In the genomic region with DNA sequence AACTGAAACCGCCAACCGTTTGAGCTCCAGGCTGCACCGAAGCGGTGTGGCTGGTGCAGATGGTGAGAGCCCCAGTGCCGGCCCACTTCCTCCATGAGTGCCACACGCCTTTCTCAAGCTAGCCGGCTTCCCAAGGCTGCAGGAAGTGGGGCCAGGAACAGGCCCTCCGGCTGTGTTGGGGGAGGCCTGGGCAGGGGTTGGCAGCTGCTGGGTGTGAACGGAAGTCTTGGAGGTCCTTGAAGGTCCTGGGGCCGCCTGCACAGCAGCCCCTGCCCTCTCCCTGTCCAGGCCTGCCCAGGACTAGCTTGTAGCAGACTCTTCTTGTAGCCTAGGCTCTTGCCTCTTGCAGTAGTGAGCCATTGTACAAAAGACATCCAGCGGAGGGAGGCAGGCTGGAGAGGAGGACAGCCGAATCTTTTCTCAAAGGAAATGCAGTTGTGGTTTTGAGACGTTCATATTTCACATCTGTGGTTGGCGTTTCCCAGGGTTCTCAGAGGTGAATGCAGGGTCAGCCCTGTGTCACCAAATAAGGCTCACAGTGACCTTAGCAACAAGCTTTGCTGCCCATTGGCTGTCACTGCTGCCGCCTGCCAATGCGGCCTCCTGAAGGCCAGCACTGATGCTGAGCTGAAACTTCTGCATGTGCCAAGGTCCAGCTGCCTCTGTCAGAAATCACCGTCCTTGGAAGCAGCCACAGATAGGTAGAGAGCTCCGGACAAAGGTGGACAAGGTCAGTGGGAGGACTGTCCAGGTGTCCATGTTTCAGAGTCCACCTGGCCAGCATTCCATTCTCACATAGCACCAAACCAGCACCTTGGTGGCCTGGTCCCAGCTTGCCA, we compare ENCODE assay signal across 1 cellular context.
TF ChIP-seq lines count a peak whose summit lies in the region.

No MANE protein-coding gene starts in this region.

TF ChIP-seq in K562, 482 proteins besides CTCF, POLR2A, EP300 and RAD21 (continued from another document and continues in another):
- TF ChIP-seq, protein P1, sequence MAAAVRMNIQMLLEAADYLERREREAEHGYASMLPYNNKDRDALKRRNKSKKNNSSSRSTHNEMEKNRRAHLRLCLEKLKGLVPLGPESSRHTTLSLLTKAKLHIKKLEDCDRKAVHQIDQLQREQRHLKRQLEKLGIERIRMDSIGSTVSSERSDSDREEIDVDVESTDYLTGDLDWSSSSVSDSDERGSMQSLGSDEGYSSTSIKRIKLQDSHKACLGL (CRISPR knock-in tag; IDR thresholded peaks at IDR 0.05; ENCODE audit: borderline replicate concordance, poor library complexity, severe bottlenecking): no peak
- no peak for TF ChIP-seq ARHGAP35 (IDR thresholded peaks at IDR 0.05; ENCODE audit: partially characterized antibody)
- no peak for TF ChIP-seq EGR1 (conservative IDR thresholded peaks at IDR 0.05)
- TF ChIP-seq, protein P2, sequence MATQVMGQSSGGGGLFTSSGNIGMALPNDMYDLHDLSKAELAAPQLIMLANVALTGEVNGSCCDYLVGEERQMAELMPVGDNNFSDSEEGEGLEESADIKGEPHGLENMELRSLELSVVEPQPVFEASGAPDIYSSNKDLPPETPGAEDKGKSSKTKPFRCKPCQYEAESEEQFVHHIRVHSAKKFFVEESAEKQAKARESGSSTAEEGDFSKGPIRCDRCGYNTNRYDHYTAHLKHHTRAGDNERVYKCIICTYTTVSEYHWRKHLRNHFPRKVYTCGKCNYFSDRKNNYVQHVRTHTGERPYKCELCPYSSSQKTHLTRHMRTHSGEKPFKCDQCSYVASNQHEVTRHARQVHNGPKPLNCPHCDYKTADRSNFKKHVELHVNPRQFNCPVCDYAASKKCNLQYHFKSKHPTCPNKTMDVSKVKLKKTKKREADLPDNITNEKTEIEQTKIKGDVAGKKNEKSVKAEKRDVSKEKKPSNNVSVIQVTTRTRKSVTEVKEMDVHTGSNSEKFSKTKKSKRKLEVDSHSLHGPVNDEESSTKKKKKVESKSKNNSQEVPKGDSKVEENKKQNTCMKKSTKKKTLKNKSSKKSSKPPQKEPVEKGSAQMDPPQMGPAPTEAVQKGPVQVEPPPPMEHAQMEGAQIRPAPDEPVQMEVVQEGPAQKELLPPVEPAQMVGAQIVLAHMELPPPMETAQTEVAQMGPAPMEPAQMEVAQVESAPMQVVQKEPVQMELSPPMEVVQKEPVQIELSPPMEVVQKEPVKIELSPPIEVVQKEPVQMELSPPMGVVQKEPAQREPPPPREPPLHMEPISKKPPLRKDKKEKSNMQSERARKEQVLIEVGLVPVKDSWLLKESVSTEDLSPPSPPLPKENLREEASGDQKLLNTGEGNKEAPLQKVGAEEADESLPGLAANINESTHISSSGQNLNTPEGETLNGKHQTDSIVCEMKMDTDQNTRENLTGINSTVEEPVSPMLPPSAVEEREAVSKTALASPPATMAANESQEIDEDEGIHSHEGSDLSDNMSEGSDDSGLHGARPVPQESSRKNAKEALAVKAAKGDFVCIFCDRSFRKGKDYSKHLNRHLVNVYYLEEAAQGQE (CRISPR knock-in tag; IDR thresholded peaks at IDR 0.05; ENCODE audit: low read depth): peak; percentile 48; the same call in 1 of the 2 replicates
- TF ChIP-seq, protein P3, sequence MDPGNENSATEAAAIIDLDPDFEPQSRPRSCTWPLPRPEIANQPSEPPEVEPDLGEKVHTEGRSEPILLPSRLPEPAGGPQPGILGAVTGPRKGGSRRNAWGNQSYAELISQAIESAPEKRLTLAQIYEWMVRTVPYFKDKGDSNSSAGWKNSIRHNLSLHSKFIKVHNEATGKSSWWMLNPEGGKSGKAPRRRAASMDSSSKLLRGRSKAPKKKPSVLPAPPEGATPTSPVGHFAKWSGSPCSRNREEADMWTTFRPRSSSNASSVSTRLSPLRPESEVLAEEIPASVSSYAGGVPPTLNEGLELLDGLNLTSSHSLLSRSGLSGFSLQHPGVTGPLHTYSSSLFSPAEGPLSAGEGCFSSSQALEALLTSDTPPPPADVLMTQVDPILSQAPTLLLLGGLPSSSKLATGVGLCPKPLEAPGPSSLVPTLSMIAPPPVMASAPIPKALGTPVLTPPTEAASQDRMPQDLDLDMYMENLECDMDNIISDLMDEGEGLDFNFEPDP (CRISPR knock-in tag; IDR thresholded peaks at IDR 0.05): 0 out of 2 replicates have a peak, but pooled peaks have one; percentile 51
- TF ChIP-seq FOXP1 (CRISPR knock-in tag; IDR thresholded peaks at IDR 0.05): no peak
- TF ChIP-seq SMAD3 (CRISPR knock-in tag; conservative IDR thresholded peaks at IDR 0.05): peak; percentile 66; the same call in 1 of the 2 replicates
- peak; percentile 32; the same call in 1 of the 2 replicates for TF ChIP-seq TEAD4 (IDR thresholded peaks at IDR 0.05; ENCODE audit: low read length)
- TF ChIP-seq TEAD4 (CRISPR knock-in tag; IDR thresholded peaks at IDR 0.05; ENCODE audit: borderline replicate concordance): no peak
- TF ChIP-seq PCBP1 (IDR thresholded peaks at IDR 0.05; ENCODE audit: low read depth, low read length, poor library complexity, severe bottlenecking): no peak
- TF ChIP-seq RBM39 (optimal IDR thresholded peaks at IDR 0.05; ENCODE audit: low read depth, low read length): no peak
- TF ChIP-seq SAFB2 (IDR thresholded peaks at IDR 0.05; ENCODE audit: borderline replicate concordance, low read depth, low read length, severe bottlenecking): no peak
- TF ChIP-seq, protein P4, sequence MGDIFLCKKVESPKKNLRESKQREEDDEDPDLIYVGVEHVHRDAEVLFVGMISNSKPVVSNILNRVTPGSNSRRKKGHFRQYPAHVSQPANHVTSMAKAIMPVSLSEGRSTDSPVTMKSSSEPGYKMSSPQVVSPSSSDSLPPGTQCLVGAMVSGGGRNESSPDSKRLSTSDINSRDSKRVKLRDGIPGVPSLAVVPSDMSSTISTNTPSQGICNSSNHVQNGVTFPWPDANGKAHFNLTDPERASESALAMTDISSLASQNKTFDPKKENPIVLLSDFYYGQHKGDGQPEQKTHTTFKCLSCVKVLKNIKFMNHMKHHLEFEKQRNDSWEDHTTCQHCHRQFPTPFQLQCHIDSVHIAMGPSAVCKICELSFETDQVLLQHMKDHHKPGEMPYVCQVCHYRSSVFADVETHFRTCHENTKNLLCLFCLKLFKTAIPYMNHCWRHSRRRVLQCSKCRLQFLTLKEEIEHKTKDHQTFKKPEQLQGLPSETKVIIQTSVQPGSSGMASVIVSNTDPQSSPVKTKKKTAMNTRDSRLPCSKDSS (IDR thresholded peaks at IDR 0.05; ENCODE audit: low read depth, partially characterized antibody): no peak
- TF ChIP-seq, protein P5, sequence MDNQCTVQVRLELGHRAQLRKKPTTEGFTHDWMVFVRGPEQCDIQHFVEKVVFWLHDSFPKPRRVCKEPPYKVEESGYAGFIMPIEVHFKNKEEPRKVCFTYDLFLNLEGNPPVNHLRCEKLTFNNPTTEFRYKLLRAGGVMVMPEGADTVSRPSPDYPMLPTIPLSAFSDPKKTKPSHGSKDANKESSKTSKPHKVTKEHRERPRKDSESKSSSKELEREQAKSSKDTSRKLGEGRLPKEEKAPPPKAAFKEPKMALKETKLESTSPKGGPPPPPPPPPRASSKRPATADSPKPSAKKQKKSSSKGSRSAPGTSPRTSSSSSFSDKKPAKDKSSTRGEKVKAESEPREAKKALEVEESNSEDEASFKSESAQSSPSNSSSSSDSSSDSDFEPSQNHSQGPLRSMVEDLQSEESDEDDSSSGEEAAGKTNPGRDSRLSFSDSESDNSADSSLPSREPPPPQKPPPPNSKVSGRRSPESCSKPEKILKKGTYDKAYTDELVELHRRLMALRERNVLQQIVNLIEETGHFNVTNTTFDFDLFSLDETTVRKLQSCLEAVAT (IDR thresholded peaks at IDR 0.05): no peak
- no peak for TF ChIP-seq HSF4 (CRISPR knock-in tag; IDR thresholded peaks at IDR 0.05; ENCODE audit: borderline replicate concordance)
- TF ChIP-seq BDP1 (IDR thresholded peaks at IDR 0.05; ENCODE audit: insufficient read depth, insufficient read length): no peak
- peak; percentile 82 for TF ChIP-seq ZNF584 (CRISPR knock-in tag; IDR thresholded peaks at IDR 0.05; ENCODE audit: low read depth)
- peak; percentile 78; the same call in 1 of the 2 replicates for TF ChIP-seq ZNF561 (CRISPR knock-in tag; conservative IDR thresholded peaks at IDR 0.05)
- TF ChIP-seq ERF (CRISPR knock-in tag; IDR thresholded peaks at IDR 0.05): peak; percentile 29; the same call in 1 of the 2 replicates
- TF ChIP-seq HDAC3 (IDR thresholded peaks at IDR 0.05; ENCODE audit: borderline replicate concordance, partially characterized antibody): no peak
- no peak for TF ChIP-seq SIN3B (IDR thresholded peaks at IDR 0.05; ENCODE audit: low read depth)
- no peak for TF ChIP-seq ZNF253 (CRISPR knock-in tag; conservative IDR thresholded peaks at IDR 0.05)
- no peak for TF ChIP-seq HMG20A (CRISPR knock-in tag; conservative IDR thresholded peaks at IDR 0.05)
- no peak for TF ChIP-seq BRCA1 (IDR thresholded peaks at IDR 0.05)
- no peak for TF ChIP-seq BRCA1 (CRISPR knock-in tag; IDR thresholded peaks at IDR 0.05)
- TF ChIP-seq SPI1 (IDR thresholded peaks at IDR 0.05; ENCODE audit: borderline replicate concordance, low read depth, low read length): peak; percentile 36; the same call in 1 of the 2 replicates
- TF ChIP-seq, protein P6, sequence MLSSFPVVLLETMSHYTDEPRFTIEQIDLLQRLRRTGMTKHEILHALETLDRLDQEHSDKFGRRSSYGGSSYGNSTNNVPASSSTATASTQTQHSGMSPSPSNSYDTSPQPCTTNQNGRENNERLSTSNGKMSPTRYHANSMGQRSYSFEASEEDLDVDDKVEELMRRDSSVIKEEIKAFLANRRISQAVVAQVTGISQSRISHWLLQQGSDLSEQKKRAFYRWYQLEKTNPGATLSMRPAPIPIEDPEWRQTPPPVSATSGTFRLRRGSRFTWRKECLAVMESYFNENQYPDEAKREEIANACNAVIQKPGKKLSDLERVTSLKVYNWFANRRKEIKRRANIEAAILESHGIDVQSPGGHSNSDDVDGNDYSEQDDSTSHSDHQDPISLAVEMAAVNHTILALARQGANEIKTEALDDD (IDR thresholded peaks at IDR 0.05): no peak
- peak; percentile 69 for TF ChIP-seq GABPB1 (CRISPR knock-in tag; IDR thresholded peaks at IDR 0.05)
- TF ChIP-seq KLF16 (IDR thresholded peaks at IDR 0.05): 0 out of 2 replicates have a peak, but pooled peaks have one; percentile 19
- no peak for TF ChIP-seq TSC22D4 (tag; IDR thresholded peaks at IDR 0.05)
- TF ChIP-seq MYC (IDR thresholded peaks at IDR 0.05; ENCODE audit: low read depth, low read length): no peak
- no peak for TF ChIP-seq MYC (CRISPR knock-in tag; IDR thresholded peaks at IDR 0.05; ENCODE audit: borderline replicate concordance, low read depth)
- TF ChIP-seq ESRRA (IDR thresholded peaks at IDR 0.05; ENCODE audit: borderline replicate concordance, low read depth): peak; percentile 82; the same call in 1 of the 2 replicates
- no peak for TF ChIP-seq DIDO1 (tag; IDR thresholded peaks at IDR 0.05; ENCODE audit: low read depth)
- TF ChIP-seq HDAC8 (tag; IDR thresholded peaks at IDR 0.05): no peak
- TF ChIP-seq GABPA (tag; conservative IDR thresholded peaks at IDR 0.05; ENCODE audit: low read depth): peak; percentile 47; the same call in 1 of the 2 replicates
- no peak for TF ChIP-seq KAT2B (IDR thresholded peaks at IDR 0.05; ENCODE audit: low read depth, low read length)
- TF ChIP-seq NBN (IDR thresholded peaks at IDR 0.05; ENCODE audit: low read depth): no peak
- TF ChIP-seq SMARCC2 (IDR thresholded peaks at IDR 0.05; ENCODE audit: low read depth): no peak
- no peak for TF ChIP-seq TARDBP (IDR thresholded peaks at IDR 0.05)
- 0 out of 2 replicates have a peak, but pooled peaks have one; percentile 81 for TF ChIP-seq CBFB (CRISPR knock-in tag; IDR thresholded peaks at IDR 0.05)
- no peak for TF ChIP-seq PHB (CRISPR knock-in tag; IDR thresholded peaks at IDR 0.05)
- no peak for TF ChIP-seq ILK (tag; IDR thresholded peaks at IDR 0.05; ENCODE audit: borderline replicate concordance, low read depth)
- TF ChIP-seq ATF1 (CRISPR knock-in tag; IDR thresholded peaks at IDR 0.05): no peak
- TF ChIP-seq ATF1 (tag; IDR thresholded peaks at IDR 0.05): no peak
- peak; percentile 44; the same call in 1 of the 2 replicates for TF ChIP-seq BRD4 (IDR thresholded peaks at IDR 0.05)
- no peak for TF ChIP-seq GATAD2A (IDR thresholded peaks at IDR 0.05)
- peak; percentile 37; the same call in 1 of the 2 replicates for TF ChIP-seq KLF6 (CRISPR knock-in tag; IDR thresholded peaks at IDR 0.05; ENCODE audit: borderline replicate concordance)
- TF ChIP-seq, protein P7, sequence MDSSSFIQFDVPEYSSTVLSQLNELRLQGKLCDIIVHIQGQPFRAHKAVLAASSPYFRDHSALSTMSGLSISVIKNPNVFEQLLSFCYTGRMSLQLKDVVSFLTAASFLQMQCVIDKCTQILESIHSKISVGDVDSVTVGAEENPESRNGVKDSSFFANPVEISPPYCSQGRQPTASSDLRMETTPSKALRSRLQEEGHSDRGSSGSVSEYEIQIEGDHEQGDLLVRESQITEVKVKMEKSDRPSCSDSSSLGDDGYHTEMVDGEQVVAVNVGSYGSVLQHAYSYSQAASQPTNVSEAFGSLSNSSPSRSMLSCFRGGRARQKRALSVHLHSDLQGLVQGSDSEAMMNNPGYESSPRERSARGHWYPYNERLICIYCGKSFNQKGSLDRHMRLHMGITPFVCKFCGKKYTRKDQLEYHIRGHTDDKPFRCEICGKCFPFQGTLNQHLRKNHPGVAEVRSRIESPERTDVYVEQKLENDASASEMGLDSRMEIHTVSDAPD (CRISPR knock-in tag; IDR thresholded peaks at IDR 0.05): no peak
- no peak for TF ChIP-seq STAG1 (CRISPR knock-in tag; IDR thresholded peaks at IDR 0.05; ENCODE audit: borderline replicate concordance)
- no peak for TF ChIP-seq ELF2 (CRISPR knock-in tag; IDR thresholded peaks at IDR 0.05)
- TF ChIP-seq CBFA2T3 (IDR thresholded peaks at IDR 0.05): 0 out of 2 replicates have a peak, but pooled peaks have one; percentile 28
- peak; percentile 80 for TF ChIP-seq ZNF311 (CRISPR knock-in tag; IDR thresholded peaks at IDR 0.05)
- TF ChIP-seq HIVEP1 (CRISPR knock-in tag; IDR thresholded peaks at IDR 0.05): peak; percentile 73; the same call in 1 of the 2 replicates
- TF ChIP-seq, protein P8, sequence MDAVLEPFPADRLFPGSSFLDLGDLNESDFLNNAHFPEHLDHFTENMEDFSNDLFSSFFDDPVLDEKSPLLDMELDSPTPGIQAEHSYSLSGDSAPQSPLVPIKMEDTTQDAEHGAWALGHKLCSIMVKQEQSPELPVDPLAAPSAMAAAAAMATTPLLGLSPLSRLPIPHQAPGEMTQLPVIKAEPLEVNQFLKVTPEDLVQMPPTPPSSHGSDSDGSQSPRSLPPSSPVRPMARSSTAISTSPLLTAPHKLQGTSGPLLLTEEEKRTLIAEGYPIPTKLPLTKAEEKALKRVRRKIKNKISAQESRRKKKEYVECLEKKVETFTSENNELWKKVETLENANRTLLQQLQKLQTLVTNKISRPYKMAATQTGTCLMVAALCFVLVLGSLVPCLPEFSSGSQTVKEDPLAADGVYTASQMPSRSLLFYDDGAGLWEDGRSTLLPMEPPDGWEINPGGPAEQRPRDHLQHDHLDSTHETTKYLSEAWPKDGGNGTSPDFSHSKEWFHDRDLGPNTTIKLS (IDR thresholded peaks at IDR 0.05; ENCODE audit: borderline replicate concordance, low read depth): no peak
- TF ChIP-seq DMBX1 (CRISPR knock-in tag; IDR thresholded peaks at IDR 0.05; ENCODE audit: borderline replicate concordance): peak; percentile 75; the same call in 1 of the 2 replicates
- no peak for TF ChIP-seq ZNF696 (CRISPR knock-in tag; conservative IDR thresholded peaks at IDR 0.05)
- TF ChIP-seq ETV6 (IDR thresholded peaks at IDR 0.05; ENCODE audit: borderline replicate concordance in 1 of 2, low read depth in 2 of 2, low read length in 1 of 2): 0 out of 4 replicates have a peak, but pooled peaks of 1 of the 2 experiments have one; percentile 36
- TF ChIP-seq ETV6 (CRISPR knock-in tag; IDR thresholded peaks at IDR 0.05; ENCODE audit: borderline replicate concordance): no peak
